ENCODE assay signal across 8 cellular contexts in genomic region chr15:101725073-101725472, GRCh38. TPM values are rescaled to one million over a fixed set of nuclear protein-coding genes. Genes with fewer than 3 reads are reported as not detected.
DNase-seq lines count a peak whose midpoint lies in the region; ATAC-seq and TF ChIP-seq lines count a peak whose summit lies in the region.

No MANE protein-coding gene starts in this region.

- no peaks in the 10 kb centered on the region for H3K9me2 ChIP-seq in PC-9 (ENCODE audit: insufficient read depth)

- no peaks in the 10 kb centered on the region for H3K9me3 ChIP-seq in PC-9 (ENCODE audit: insufficient read depth, low read depth)
- no peaks in the 10 kb centered on the region for H3K9me3 ChIP-seq in gastroesophageal sphincter
- H3K9me3 ChIP-seq in skeletal muscle tissue (ENCODE audit: control insufficient read depth in 3 of 3, low read length in 3 of 3): no peaks in the 10 kb centered on the region

- POLR2A ChIA-PET in activated CD4-positive, alpha-beta memory T cell treated with anti-CD3 and anti-CD28 coated beads for 36 hours (lab: Charles Lee): no interaction called here
- POLR2A ChIA-PET in activated CD4-positive, alpha-beta memory T cell treated with anti-CD3 and anti-CD28 coated beads, Interleukin-2, amount 10 ng/mL, durations not matched to agents 7 days and 5 days (lab: Charles Lee): interaction anchor here (1.0 kb wide), 1 partner anchor 73 kb away, joined by 3 read pairs; the partner anchor contains the start of gene TM2D3
- POLR2A ChIA-PET in PC-9 (lab: Charles Lee; ENCODE audit: unreplicated experiment): no interaction called here

- no peak for TF ChIP-seq CTCF in PC-9 (conservative IDR thresholded peaks at IDR 0.05)
- TF ChIP-seq CTCF in gastroesophageal sphincter (IDR thresholded peaks at IDR 0.05): no peak

- H3K36me3 Mint-ChIP-seq in activated CD4-positive, alpha-beta memory T cell treated with anti-CD3 and anti-CD28 coated beads for 36 hours: peaks cover 20% of the 10 kb centered on the region
- peaks cover 23% of the 10 kb centered on the region for H3K36me3 Mint-ChIP-seq in activated CD4-positive, alpha-beta memory T cell treated with anti-CD3 and anti-CD28 coated beads, Interleukin-2, amount 10 ng/mL, durations not matched to agents 7 days and 5 days (ENCODE audit: low read depth)

- no peak for ATAC-seq in gastroesophageal sphincter

- no peak overlapping the region for H2AFZ ChIP-seq in PC-9

- H3K9me3 Mint-ChIP-seq in activated CD4-positive, alpha-beta memory T cell treated with anti-CD3 and anti-CD28 coated beads for 36 hours: peaks cover 5% of the 10 kb centered on the region
- H3K9me3 Mint-ChIP-seq in activated CD4-positive, alpha-beta memory T cell treated with anti-CD3 and anti-CD28 coated beads, Interleukin-2, amount 10 ng/mL, durations not matched to agents 7 days and 5 days: no peaks in the 10 kb centered on the region

- DNase-seq in activated CD4-positive, alpha-beta memory T cell treated with anti-CD3 and anti-CD28 coated beads for 36 hours: no peak
- no peak for DNase-seq in activated CD4-positive, alpha-beta memory T cell treated with anti-CD3 and anti-CD28 coated beads, Interleukin-2, amount 10 ng/mL, durations not matched to agents 7 days and 5 days
- DNase-seq in PC-9 (no peak), NCI-H524 treated with DMSO at 0.1 percent for 48 hours (lab: John Stamatoyannopoulos, UW) (no peak), AML-193 (lab: John Stamatoyannopoulos, UW) (no peak)
- no peak for DNase-seq in activated effector memory CD4-positive, alpha-beta T cell treated with Interleukin-2 at 50 U/mL for 16 hours

- no peak for TF ChIP-seq EP300 in gastroesophageal sphincter (IDR thresholded peaks at IDR 0.05)

- H3F3A ChIP-seq in PC-9 (ENCODE audit: insufficient read depth, low read depth): 0 out of 2 replicates have a peak, but pooled peaks cover 8% of the 10 kb centered on the region

- 0 out of 2 replicates have a peak overlapping the region, but pooled peaks have one; percentile 53 for H3K4me2 ChIP-seq in PC-9

- BruUV-seq in PC-9 (replicated peaks; lab: Mats Ljungman, UMichigan): no TSS peak

- 92 to 100% methylated on average over 1 to 2 of the region's 2 CpGs for WGBS in gastroesophageal sphincter (ENCODE audit: low coverage in 1 of 2), 2 donors

- H3K27ac ChIP-seq in PC-9: no peak overlapping the region
- peak overlapping the region in 3 of 4 donors; percentile 89 to 96 (median 95) for H3K27ac ChIP-seq in gastroesophageal sphincter
- H3K27ac ChIP-seq in skeletal muscle tissue (ENCODE audit: low read depth, low read length): peak overlapping the region; percentile 22

- no peak overlapping the region for H3K4me3 Mint-ChIP-seq in activated CD4-positive, alpha-beta memory T cell treated with anti-CD3 and anti-CD28 coated beads for 36 hours
- no peak overlapping the region for H3K4me3 Mint-ChIP-seq in activated CD4-positive, alpha-beta memory T cell treated with anti-CD3 and anti-CD28 coated beads, Interleukin-2, amount 10 ng/mL, durations not matched to agents 7 days and 5 days

- H3K79me2 ChIP-seq in PC-9 (ENCODE audit: low read depth): no peaks in the 10 kb centered on the region

- H3K4me3 ChIP-seq in PC-9: no peak overlapping the region
- no peak overlapping the region for H3K4me3 ChIP-seq in gastroesophageal sphincter
- no peak overlapping the region for H3K4me3 ChIP-seq in skeletal muscle tissue (ENCODE audit: low read length in 3 of 3)

- H3K27me3 ChIP-seq in PC-9 (ENCODE audit: insufficient read depth, low read depth): peaks cover 29% of the 10 kb centered on the region
- H3K27me3 ChIP-seq in gastroesophageal sphincter: no peaks in the 10 kb centered on the region
- no peaks in the 10 kb centered on the region for H3K27me3 ChIP-seq in skeletal muscle tissue (ENCODE audit: control insufficient read depth in 3 of 3, insufficient read depth in 3 of 3, low read length in 3 of 3)

- H3K4me1 Mint-ChIP-seq in activated CD4-positive, alpha-beta memory T cell treated with anti-CD3 and anti-CD28 coated beads for 36 hours (ENCODE audit: low read depth): peaks cover 14% of the 10 kb centered on the region
- H3K4me1 Mint-ChIP-seq in activated CD4-positive, alpha-beta memory T cell treated with anti-CD3 and anti-CD28 coated beads, Interleukin-2, amount 10 ng/mL, durations not matched to agents 7 days and 5 days: peaks cover 13% of the 10 kb centered on the region

- H3K36me3 ChIP-seq in PC-9 (ENCODE audit: low read depth) (no peaks in the 10 kb centered on the region), gastroesophageal sphincter (peaks cover 0 to 21% of the 10 kb centered on the region in 2 donors), skeletal muscle tissue (ENCODE audit: control insufficient read depth in 3 of 3, insufficient read depth in 3 of 3, low read length in 3 of 3) (peaks cover 11 to 13% (median 12%) of the 10 kb centered on the region in 3 donors)

- no peak for TF ChIP-seq POLR2A in gastroesophageal sphincter (IDR thresholded peaks at IDR 0.05)

- peaks cover 9% of the 10 kb centered on the region; the same call in 1 of the 2 replicates for H3K4me1 ChIP-seq in PC-9 (replicated peaks; ENCODE audit: insufficient read depth)
- H3K4me1 ChIP-seq in gastroesophageal sphincter: peaks cover 0 to 21% (median 0%) of the 10 kb centered on the region in 3 donors
- peaks cover 5 to 9% (median 7%) of the 10 kb centered on the region in 3 donors for H3K4me1 ChIP-seq in skeletal muscle tissue (ENCODE audit: control insufficient read depth in 3 of 3, insufficient read depth in 3 of 3, low read length in 3 of 3)

- H3K27ac Mint-ChIP-seq in activated CD4-positive, alpha-beta memory T cell treated with anti-CD3 and anti-CD28 coated beads for 36 hours: peak overlapping the region; percentile 23
- no peak overlapping the region for H3K27ac Mint-ChIP-seq in activated CD4-positive, alpha-beta memory T cell treated with anti-CD3 and anti-CD28 coated beads, Interleukin-2, amount 10 ng/mL, durations not matched to agents 7 days and 5 days

- CTCF ChIA-PET in activated CD4-positive, alpha-beta memory T cell treated with anti-CD3 and anti-CD28 coated beads for 36 hours (lab: Charles Lee): no interaction called here
- CTCF ChIA-PET in activated CD4-positive, alpha-beta memory T cell treated with anti-CD3 and anti-CD28 coated beads, Interleukin-2, amount 10 ng/mL, durations not matched to agents 7 days and 5 days (lab: Charles Lee): interaction anchor here (1.0 kb wide), 1 partner anchor 70 kb away, joined by 3 read pairs; no protein-coding TSS in a partner anchor
- CTCF ChIA-PET in PC-9 (lab: Charles Lee): no interaction called here

- no peaks in the 10 kb centered on the region for H3K27me3 Mint-ChIP-seq in activated CD4-positive, alpha-beta memory T cell treated with anti-CD3 and anti-CD28 coated beads for 36 hours
- no peaks in the 10 kb centered on the region for H3K27me3 Mint-ChIP-seq in activated CD4-positive, alpha-beta memory T cell treated with anti-CD3 and anti-CD28 coated beads, Interleukin-2, amount 10 ng/mL, durations not matched to agents 7 days and 5 days

- intact Hi-C loops in activated CD4-positive, alpha-beta memory T cell treated with anti-CD3 and anti-CD28 coated beads for 36 hours (cut with micrococcal nuclease): no loop called here
- intact Hi-C loops in PC-9 (cut with micrococcal nuclease; ENCODE audit: unreplicated experiment): no loop called here

- no peak overlapping the region for H3K9ac ChIP-seq in skeletal muscle tissue (ENCODE audit: low read depth in 1 of 3, low read length in 3 of 3)

- H4K20me1 ChIP-seq in PC-9 (ENCODE audit: insufficient read depth): no peaks in the 10 kb centered on the region

RNA-seq across cellular contexts. Expression of gene TARS3, which starts 0.8 kb away (rescaled TPM):
- 10 to 100 TPM; 10.8 to 11.7 TPM for total RNA-seq in activated CD4-positive, alpha-beta memory T cell treated with anti-CD3 and anti-CD28 coated beads for 36 hours
- 10 to 100 TPM; 10.3 to 12.3 TPM for total RNA-seq in activated CD4-positive, alpha-beta memory T cell treated with anti-CD3 and anti-CD28 coated beads, Interleukin-2, amount 10 ng/mL, durations not matched to agents 7 days and 5 days
- total RNA-seq in PC-9 (2021) (4.6 and 5.6 TPM in 2 replicates), gastroesophageal sphincter (10 to 100 TPM; 19.2 to 49.0 (median 26.7) TPM), skeletal muscle tissue (21.4 TPM)
